ENCODE assay signal across 8 cellular contexts in genomic region chr7:114414151-114415053, GRCh38. TPM values are rescaled to one million over a fixed set of nuclear protein-coding genes. Genes with fewer than 3 reads are reported as not detected.
DNase-seq lines count a peak whose midpoint lies in the region; ATAC-seq and TF ChIP-seq lines count a peak whose summit lies in the region.

Gene FOXP2 (plus strand): TSS chr7:114414815. CDS start chr7:114426512, 11,697 bp downstream.

- ATAC-seq in GM19035 (IDR thresholded peaks at IDR 0.05; ENCODE audit: unreplicated experiment): no peak
- no peak for ATAC-seq in GM21423 (IDR thresholded peaks at IDR 0.05; ENCODE audit: unreplicated experiment)

- CTCF ChIA-PET in RWPE1 (lab: Yijun Ruan, JAX): interaction anchor here (0.6 kb wide), 1 partner anchor 1517 kb away, joined by 4 read pairs; no protein-coding TSS in a partner anchor

- peak; percentile 56 for DNase-seq in DMS153 (lab: John Stamatoyannopoulos, UW)
- peak; percentile 60 to 77 for DNase-seq in NCI-H524 (lab: John Stamatoyannopoulos, UW)
- DNase-seq in epithelial cell of proximal tubule (ENCODE audit: low read depth): no peak
- no peak for DNase-seq in occipital lobe (lab: John Stamatoyannopoulos, UW)
- DNase-seq in RWPE1 (ENCODE audit: low spot score): no peak
- DNase-seq in stimulated activated CD4-positive, alpha-beta T cell treated with anti-CD3 and anti-CD28 coated beads, Interleukin-12 subunit alpha, Interleukin-12 subunit beta, amount 100 ng/mL, for 4 hours: no peak

- TF ChIP-seq CTCF in epithelial cell of proximal tubule (conservative IDR thresholded peaks at IDR 0.05; ENCODE audit: low read depth, low read length): no peak
- TF ChIP-seq CTCF in RWPE1 (conservative IDR thresholded peaks at IDR 0.05; ENCODE audit: low read depth): no peak

- POLR2A ChIA-PET in RWPE1 (lab: Yijun Ruan, JAX; ENCODE audit: low non-redundant PET): interaction anchor here (0.7 kb wide), 1 partner anchor 588 kb away, joined by 3 read pairs; no protein-coding TSS in a partner anchor

- H3K27ac ChIP-seq in RWPE1: no peak within 1 kb of the TSS

- peak within 1 kb of the TSS; percentile 41 for H3K4me3 ChIP-seq in epithelial cell of proximal tubule (ENCODE audit: low read depth, low read length)

RNA-seq across cellular contexts. Expression of gene FOXP2, which starts in this region (rescaled TPM):
- total RNA-seq in epithelial cell of proximal tubule: 0.06 and 0.22 TPM in 2 replicates
- 29.9 TPM for total RNA-seq in occipital lobe

Comparison
In these comparisons a context has a peak if more than half of its experiments do, and no peak if none do; other contexts are left out.
1. RNA of gene FOXP2 (total RNA-seq): 29.9 TPM in occipital lobe (single experiment); 0.06 to 0.22 TPM in epithelial cell of proximal tubule; every median in the first group is over 10 times any median in the second.
2. DNase-seq: peak in DMS153 (single experiment) and NCI-H524 (2 of 2); none in epithelial cell of proximal tubule (single experiment), occipital lobe (single experiment), RWPE1 (single experiment) and stimulated activated CD4-positive, alpha-beta T cell treated with anti-CD3 and anti-CD28 coated beads, Interleukin-12 subunit alpha, Interleukin-12 subunit beta, amount 100 ng/mL, for 4 hours (single experiment).